19 cellular contexts compared by ENCODE assay signal in the genomic region with DNA sequence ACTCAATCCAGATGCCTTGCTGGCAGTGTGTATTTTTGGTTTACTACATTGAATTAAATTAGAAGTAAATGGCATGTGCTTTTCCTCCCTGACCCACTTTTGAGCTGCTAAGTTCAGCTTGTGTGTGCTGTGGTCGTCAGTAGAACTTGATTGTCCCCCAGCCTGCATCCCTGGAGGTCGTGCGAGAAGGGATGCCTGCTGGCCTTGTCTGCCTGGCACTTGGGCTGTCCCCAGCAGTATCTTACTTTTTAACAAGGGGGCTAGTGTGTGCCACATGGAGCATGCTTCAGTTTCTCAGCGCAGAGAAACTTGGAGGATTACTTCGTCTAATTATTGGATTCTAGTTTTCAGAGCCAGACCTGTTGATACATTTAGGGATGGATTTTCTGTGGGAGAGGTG.
DNase-seq lines count a peak whose midpoint lies in the region; TF ChIP-seq lines count a peak whose summit lies in the region.
"Had no signal": no experiment of that assay in that cellular context is flagged by ENCODE, and none has a peak within 500 bp of the region (broad histone marks: within the 10 kb centered on the region; RNA-seq: fewer than 3 reads in every experiment).

No MANE protein-coding gene starts in this region.

- TF ChIP-seq EP300 in stomach (IDR thresholded peaks at IDR 0.05) = no peak

- no peaks in the 10 kb centered on the region for H3K27me3 Mint-ChIP-seq in activated CD4-positive, alpha-beta T cell treated with anti-CD3 and anti-CD28 coated beads, Interleukin-2, amount 10 ng/mL, durations not matched to agents 24 days and 14 days
- H3K27me3 Mint-ChIP-seq: CD4-positive, alpha-beta memory T cell had no signal

- H3K27ac ChIP-seq in stomach = no peak overlapping the region
- H3K27ac ChIP-seq: 22Rv1, A549, BLaER1 had no signal

- no peaks in the 10 kb centered on the region for H3K9me3 Mint-ChIP-seq in activated CD4-positive, alpha-beta T cell treated with anti-CD3 and anti-CD28 coated beads, Interleukin-2, amount 10 ng/mL, durations not matched to agents 24 days and 14 days
- H3K9me3 Mint-ChIP-seq: CD4-positive, alpha-beta memory T cell; CD8-positive, alpha-beta memory T cell had no signal

- H3K36me3 Mint-ChIP-seq in activated CD4-positive, alpha-beta T cell treated with anti-CD3 and anti-CD28 coated beads, Interleukin-2, amount 10 ng/mL, durations not matched to agents 24 days and 14 days (ENCODE audit: low read depth) = no peaks in the 10 kb centered on the region
- H3K36me3 Mint-ChIP-seq: CD14-positive monocyte; CD4-positive, alpha-beta memory T cell; CD4-positive, CD25-positive, alpha-beta regulatory T cell; CD8-positive, alpha-beta memory T cell had no signal

- H3K36me3 ChIP-seq in stomach (no peaks in the 10 kb centered on the region), HAP-1 (replicated peaks) (no peaks in the 10 kb centered on the region)
- H3K36me3 ChIP-seq: BE2C, BLaER1 had no signal

- H3K27ac Mint-ChIP-seq in activated CD4-positive, alpha-beta T cell treated with anti-CD3 and anti-CD28 coated beads, Interleukin-2, amount 10 ng/mL, durations not matched to agents 24 days and 14 days = no peak overlapping the region
- H3K27ac Mint-ChIP-seq: CD4-positive, alpha-beta memory T cell; CD4-positive, CD25-positive, alpha-beta regulatory T cell; CD8-positive, alpha-beta memory T cell had no signal

- TF ChIP-seq POLR2A in stomach (IDR thresholded peaks at IDR 0.05) = no peak

- DNase-seq in activated CD4-positive, alpha-beta T cell treated with anti-CD3 and anti-CD28 coated beads, Interleukin-2, amount 10 ng/mL, durations not matched to agents 24 days and 14 days = peak; percentile 37
- DNase-seq in activated CD4-positive, alpha-beta T cell treated with anti-CD3 and anti-CD28 coated beads for 1 hour = no peak
- DNase-seq in AG20443 (ENCODE audit: low spot score) (peak; percentile 5), mesenteric fat pad (ENCODE audit: low spot score) (peak; percentile 59), stomach (peak; percentile 17), pons (ENCODE audit: low spot score) (no peak), HAP-1 (ENCODE audit: low spot score in 2 of 2) (no peak)
- DNase-seq: BE2C; C1 segment of cervical spinal cord; CD4-positive, alpha-beta memory T cell; CD4-positive, CD25-positive, alpha-beta regulatory T cell; CD8-positive, alpha-beta memory T cell; COR-L47; DMS79 treated with DMSO at 0.1 percent for 48 hours; GF-D8 had no signal

- in situ Hi-C loops in HAP-1 (cut with MboI; ENCODE audit: low sequenced_read_pairs) = no loop called here

- no peak overlapping the region for H3K4me3 ChIP-seq in stomach
- H3K4me3 ChIP-seq in HAP-1 = no peak overlapping the region
- H3K4me3 ChIP-seq: A549, BLaER1 had no signal

- H3K27me3 ChIP-seq in stomach (no peaks in the 10 kb centered on the region), HAP-1 (ENCODE audit: low read depth) (no peaks in the 10 kb centered on the region)
- H3K27me3 ChIP-seq: BE2C, BLaER1 had no signal

- no peak overlapping the region for H3K4me3 Mint-ChIP-seq in activated CD4-positive, alpha-beta T cell treated with anti-CD3 and anti-CD28 coated beads, Interleukin-2, amount 10 ng/mL, durations not matched to agents 24 days and 14 days
- H3K4me3 Mint-ChIP-seq: CD14-positive monocyte; CD4-positive, alpha-beta memory T cell; CD4-positive, CD25-positive, alpha-beta regulatory T cell; CD8-positive, alpha-beta memory T cell had no signal

- H3K4me1 ChIP-seq in stomach (no peaks in the 10 kb centered on the region), HAP-1 (no peaks in the 10 kb centered on the region)
- H3K4me1 ChIP-seq: A549, BE2C had no signal

- intact Hi-C loops in activated CD4-positive, alpha-beta T cell treated with anti-CD3 and anti-CD28 coated beads, Interleukin-2, amount 10 ng/mL, durations not matched to agents 24 days and 14 days (cut with micrococcal nuclease) = no loop called here
- intact Hi-C loops in stomach (cut with DNase I; ENCODE audit: low total_unique reads) = no loop called here

- no peaks in the 10 kb centered on the region for H3K4me1 Mint-ChIP-seq in activated CD4-positive, alpha-beta T cell treated with anti-CD3 and anti-CD28 coated beads, Interleukin-2, amount 10 ng/mL, durations not matched to agents 24 days and 14 days
- H3K4me1 Mint-ChIP-seq: CD14-positive monocyte; CD4-positive, alpha-beta memory T cell; CD4-positive, CD25-positive, alpha-beta regulatory T cell; CD8-positive, alpha-beta memory T cell had no signal

- no peak for TF ChIP-seq CTCF in stomach (IDR thresholded peaks at IDR 0.05)

- WGBS in stomach, 5 donors = 88 to 97% (median 96%) methylated on average over 4 to 5 of the region's 5 CpGs

- H3K9me3 ChIP-seq in stomach (no peaks in the 10 kb centered on the region), HAP-1 (no peaks in the 10 kb centered on the region)
- H3K9me3 ChIP-seq: A549, BE2C, BLaER1 had no signal

Comparison
In these comparisons a context has a peak if more than half of its experiments do, and no peak if none do; other contexts are left out.
1. DNase-seq: peak in activated CD4-positive, alpha-beta T cell treated with anti-CD3 and anti-CD28 coated beads, Interleukin-2, amount 10 ng/mL, durations not matched to agents 24 days and 14 days (single experiment), AG20443 (single experiment), mesenteric fat pad (single experiment) and stomach (single experiment); none in activated CD4-positive, alpha-beta T cell treated with anti-CD3 and anti-CD28 coated beads for 1 hour (single experiment), pons (single experiment) and HAP-1 (0 of 2).